In the genomic region with DNA sequence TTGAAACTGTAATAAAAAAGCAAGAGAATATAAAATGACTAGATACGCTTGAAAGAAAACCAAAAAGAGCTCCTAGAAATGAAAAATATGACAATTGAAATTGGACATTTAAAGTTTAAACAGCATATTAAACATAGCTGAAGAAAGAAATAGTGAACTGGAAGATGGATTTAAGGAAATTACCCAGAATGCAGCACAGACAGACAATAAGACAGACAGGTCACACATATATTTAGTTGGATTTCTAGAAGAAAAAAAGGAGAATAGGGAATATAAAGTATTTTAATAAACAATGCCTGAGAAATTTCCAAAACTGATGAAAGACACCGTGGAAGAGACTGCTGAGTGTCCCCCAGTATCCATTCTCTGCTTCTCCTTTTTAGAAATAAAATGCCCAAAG, we compare ENCODE assay signal across 20 cellular contexts. TPM values are rescaled to one million over a fixed set of nuclear protein-coding genes. Genes with fewer than 3 reads are reported as not detected.
DNase-seq lines count a peak whose midpoint lies in the region; ATAC-seq, FAIRE-seq and TF ChIP-seq lines count a peak whose summit lies in the region.
"Had no signal": no experiment of that assay in that cellular context is flagged by ENCODE, and none has a peak within 500 bp of the region (broad histone marks: within the 10 kb centered on the region; RNA-seq: fewer than 3 reads in every experiment).

No MANE protein-coding gene starts in this region.

- intact Hi-C loops in HCT116 (cut with micrococcal nuclease): no loop called here
- intact Hi-C loops in K562 (cut with micrococcal nuclease): no loop called here

- DNase-seq in HCT116 (ENCODE audit: low read depth, low spot score): no peak
- no peak for DNase-seq in K562 (ENCODE audit: extremely low read depth in 1 of 4, low spot score in 3 of 4)
- no peak for DNase-seq in ureter (ENCODE audit: low spot score)
- DNase-seq: ACHN; BE2C; C1 segment of cervical spinal cord; CD4-positive, CD25-positive, alpha-beta regulatory T cell; CD8-positive, alpha-beta memory T cell; COR-L47; DMS 273 treated with DMSO at 0.1 percent for 48 hours; DMS53; DND-41; EL; H9 had no signal

- H3K4me3 ChIP-seq in HCT116 (replicated peaks in 1 of 2; ENCODE audit: low read depth in 1 of 2, low read length in 2 of 2) (no peak overlapping the region), K562 (no peak overlapping the region)

- no peak overlapping the region for H3K4me2 ChIP-seq in HCT116 (ENCODE audit: low read length)
- H3K4me2 ChIP-seq in K562 (ENCODE audit: insufficient read depth, low read length): no peak overlapping the region

- FAIRE-seq in K562 (lab: Jason Lieb, UNC): no peak
- FAIRE-seq: A204.1, GM12891, GM19239, H1 had no signal

- no peaks in the 10 kb centered on the region for H4K20me1 ChIP-seq in HCT116 (ENCODE audit: insufficient read depth)
- no peaks in the 10 kb centered on the region for H4K20me1 ChIP-seq in K562 (replicated peaks; ENCODE audit: control insufficient read depth, insufficient read depth, low read length)

- H3K9me2 ChIP-seq in HCT116 (ENCODE audit: insufficient read depth): no peaks in the 10 kb centered on the region

- POLR2A ChIA-PET in HCT116 (lab: Charles Lee) (no interaction called here), K562 (lab: Yijun Ruan, JAX) (no interaction called here)

- H3K4me1 ChIP-seq in HCT116 (ENCODE audit: control insufficient read depth in 1 of 2, insufficient read depth in 2 of 2, low read length in 2 of 2): no peaks in the 10 kb centered on the region
- peaks cover 0 to 21% of the 10 kb centered on the region in 2 experiments; a peak in 2 of 5 replicates for H3K4me1 ChIP-seq in K562 (replicated peaks in 1 of 2; ENCODE audit: control insufficient read depth in 2 of 2, insufficient read depth in 2 of 2, low read length in 2 of 2)
- H3K4me1 ChIP-seq: BE2C had no signal

- TF ChIP-seq CTCF in HCT116 (IDR thresholded peaks at IDR 0.05 in 2 of 3, conservative IDR thresholded peaks at IDR 0.05 in 1 of 3; ENCODE audit: borderline replicate concordance in 1 of 3, insufficient read depth in 1 of 3, low read depth in 2 of 3, low read length in 2 of 3): no peak
- no peak for TF ChIP-seq CTCF in K562 (IDR thresholded peaks at IDR 0.05 in 2 of 3, conservative IDR thresholded peaks at IDR 0.05 in 1 of 3; ENCODE audit: insufficient read depth in 2 of 3, low read depth in 1 of 3, low read length in 3 of 3)

- TF ChIP-seq RAD21 in HCT116 (IDR thresholded peaks at IDR 0.05; ENCODE audit: low read depth) (no peak), K562 (CRISPR knock-in tag; conservative IDR thresholded peaks at IDR 0.05 in 1 of 2, IDR thresholded peaks at IDR 0.05 in 1 of 2) (no peak)

- RAD21 ChIA-PET in HCT116 (lab: Charles Lee; ENCODE audit: low non-redundant PET in 1 of 2, low total read pairs in 2 of 2, uncharacterized antibody in 2 of 2, unreplicated experiment in 2 of 2): no interaction called here

- no peaks in the 10 kb centered on the region for H3K9me1 ChIP-seq in K562 (ENCODE audit: control insufficient read depth, insufficient read depth, low read length)

- no peaks in the 10 kb centered on the region for H3K36me3 ChIP-seq in HCT116 (ENCODE audit: control insufficient read depth in 1 of 2, insufficient read depth in 2 of 2, low read length in 2 of 2)
- no peaks in the 10 kb centered on the region for H3K36me3 ChIP-seq in K562 (ENCODE audit: control insufficient read depth, insufficient read depth, low read length)
- H3K36me3 ChIP-seq: BE2C had no signal

- H3K27me3 ChIP-seq in HCT116 (ENCODE audit: insufficient read depth, low read length) (no peaks in the 10 kb centered on the region), K562 (ENCODE audit: control insufficient read depth in 2 of 2, insufficient read depth in 2 of 2, low read length in 2 of 2) (peaks cover 0 to 5% of the 10 kb centered on the region in 2 experiments; a peak in 1 of 5 replicates)
- H3K27me3 ChIP-seq: BE2C had no signal

- 36% methylated on average over 2 of the region's 2 CpGs for WGBS in K562 (ENCODE audit: insufficient coverage, low coverage, missing lambda C conversion rate)

- CTCF ChIA-PET in HCT116 (lab: Charles Lee): no interaction called here
- CTCF ChIA-PET in K562 (lab: Yijun Ruan, JAX; ENCODE audit: low intra/inter-chr PET ratio): no interaction called here

- H3K9ac ChIP-seq in HCT116 (ENCODE audit: low read length) (no peak overlapping the region), K562 (ENCODE audit: insufficient read depth in 1 of 2, low read depth in 2 of 2, low read length in 2 of 2) (no peak overlapping the region)

- BruUV-seq in HCT116 (replicated peaks; lab: Mats Ljungman, UMichigan): no TSS peak
- no TSS peak for BruUV-seq in K562 (replicated peaks; lab: Mats Ljungman, UMichigan)

- TF ChIP-seq POLR2A in HCT116 (IDR thresholded peaks at IDR 0.05; ENCODE audit: borderline replicate concordance, extremely low read depth, insufficient read depth, insufficient read length) (no peak), K562 (conservative IDR thresholded peaks at IDR 0.05) (no peak)

- no peaks in the 10 kb centered on the region for H3K79me2 ChIP-seq in HCT116 (ENCODE audit: insufficient read depth, low read length)
- no peaks in the 10 kb centered on the region for H3K79me2 ChIP-seq in K562 (ENCODE audit: control insufficient read depth, insufficient read depth, low read length)

- H3K9me3 ChIP-seq in HCT116 (ENCODE audit: control insufficient read depth in 1 of 2, insufficient read depth in 1 of 2, low read depth in 1 of 2, low read length in 2 of 2): no peaks in the 10 kb centered on the region
- no peaks in the 10 kb centered on the region for H3K9me3 ChIP-seq in K562 (replicated peaks; ENCODE audit: control insufficient read depth, insufficient read depth, low read depth, low read length)
- H3K9me3 ChIP-seq: BE2C had no signal

- no peak for ATAC-seq in HCT116
- ATAC-seq in K562: no peak

- H3K27ac ChIP-seq in HCT116 (ENCODE audit: low read depth, low read length) (no peak overlapping the region), K562 (ENCODE audit: extremely low read depth, low read depth, low read length) (no peak overlapping the region)

- in situ Hi-C loops in K562 (cut with MboI): no loop called here

- H2AFZ ChIP-seq in HCT116 (ENCODE audit: low read depth, low read length, poor library complexity, severe bottlenecking) (peak overlapping the region; percentile 16), K562 (ENCODE audit: low read depth, low read length) (no peak overlapping the region)

- TF ChIP-seq EP300 in K562 (IDR thresholded peaks at IDR 0.05; ENCODE audit: low read length): no peak

RNA-seq across cellular contexts. Expression of a gene that starts 6.6 kb away (rescaled TPM):
- total RNA-seq in HCT116 (2021; ENCODE audit: unreplicated experiment): 14.2 TPM
- polyA plus RNA-seq in HCT116 (2012): 10.5 and 10.6 TPM in 2 replicates
- total RNA-seq in K562 (2011; cell fraction: chromatin; rRNA removed; ENCODE audit: low replicate concordance): 2.3 and 6.4 TPM in 2 replicates
- total RNA-seq in K562 (2011; cell fraction: nucleolus; rRNA removed): 6.8 and 7.3 TPM in 2 replicates
- 3.4 and 3.9 TPM in 2 replicates for total RNA-seq in K562 (2011; cell fraction: nucleoplasm; rRNA removed)
- total RNA-seq in K562 (2014; rRNA removed): 10.6 and 17.8 TPM in 2 replicates
- 2.5 and 3.2 TPM in 2 replicates for total RNA-seq in K562 (2014; rRNA removed; fragmentation: Illumina TruSeq; extraction: Trizol)
- total RNA-seq in K562 (2015; rRNA removed; fragmentation: Illumina TruSeq; extraction: Trizol): 4.6 and 5.2 TPM in 2 replicates
- 13.0 and 14.1 TPM in 2 replicates for total RNA-seq in K562 (2021)
- polyA plus RNA-seq in K562 (2011; rRNA removed): 8.8 and 20.5 TPM in 2 replicates
- 22.4 and 26.1 TPM in 2 replicates for polyA plus RNA-seq in K562 (2011; cell fraction: cytosol; rRNA removed)
- polyA plus RNA-seq in K562 (2011; cell fraction: nucleus; rRNA removed): 11.9 and 18.7 TPM in 2 replicates
- polyA plus RNA-seq in K562 (2012): 7.4 and 10.8 TPM in 2 replicates
- polyA plus RNA-seq in K562 (2014; fragmentation: Illumina TruSeq; extraction: Trizol): 5.5 and 7.1 TPM in 2 replicates
- under 1 TPM; 0.11 to 0.31 TPM for polyA plus RNA-seq in K562 (2014; fragmentation: Nextera tagmentation; extraction: Ambion mirVana)
- 8.4 and 9.2 TPM in 2 replicates for polyA plus RNA-seq in K562 (2014; rRNA removed)
- 5.2 and 5.5 TPM in 2 replicates for polyA minus RNA-seq in K562 (2011; rRNA and poly(A)+ RNA removed)
- 7.3 and 20.2 TPM in 2 replicates for polyA minus RNA-seq in K562 (2011; cell fraction: cytosol; rRNA and poly(A)+ RNA removed)
- polyA minus RNA-seq in K562 (2011; cell fraction: nucleus; rRNA and poly(A)+ RNA removed): 2.7 and 6.7 TPM in 2 replicates
- total RNA-seq in ureter: 2.7 TPM
- total RNA-seq: CD4-positive, CD25-positive, alpha-beta regulatory T cell; HT-29 had no signal
- polyA plus RNA-seq: CD4-positive, CD25-positive, alpha-beta regulatory T cell had no signal

RNA-seq across cellular contexts. Expression of a gene that starts 20.1 kb away (rescaled TPM):
- total RNA-seq in HCT116 (2021; ENCODE audit: unreplicated experiment): 0.84 TPM
- 0.26 and 0.64 TPM in 2 replicates for polyA plus RNA-seq in HCT116 (2012)
- 17.5 and 43.4 TPM in 2 replicates for total RNA-seq in K562 (2011; cell fraction: chromatin; rRNA removed; ENCODE audit: low replicate concordance)
- total RNA-seq in K562 (2011; cell fraction: nucleolus; rRNA removed): 37.0 TPM in 2 replicates
- total RNA-seq in K562 (2011; cell fraction: nucleoplasm; rRNA removed): 18.2 and 26.2 TPM in 2 replicates
- 1.3 and 1.4 TPM in 2 replicates for total RNA-seq in K562 (2014; rRNA removed)
- total RNA-seq in K562 (2014; rRNA removed; fragmentation: Illumina TruSeq; extraction: Trizol): 0.25 and 0.48 TPM in 2 replicates
- 0.51 and 0.79 TPM in 2 replicates for total RNA-seq in K562 (2015; rRNA removed; fragmentation: Illumina TruSeq; extraction: Trizol)
- 1.9 and 2.2 TPM in 2 replicates for total RNA-seq in K562 (2021)
- 7.5 and 23.6 TPM in 2 replicates for polyA plus RNA-seq in K562 (2011; rRNA removed)
- 10.0 and 17.5 TPM in 2 replicates for polyA plus RNA-seq in K562 (2011; cell fraction: cytosol; rRNA removed)
- 100 and 212 TPM in 2 replicates for polyA plus RNA-seq in K562 (2011; cell fraction: nucleus; rRNA removed)
- 6.0 and 17.0 TPM in 2 replicates for polyA plus RNA-seq in K562 (2012)
- polyA plus RNA-seq in K562 (2014; fragmentation: Illumina TruSeq; extraction: Trizol): 1.0 and 1.2 TPM in 2 replicates
- polyA plus RNA-seq in K562 (2014; fragmentation: Nextera tagmentation; extraction: Ambion mirVana): under 1 TPM in 1 of 2 experiments, not detected in 1; 0.13 TPM
- 1.7 and 2.5 TPM in 2 replicates for polyA plus RNA-seq in K562 (2014; rRNA removed)
- 3.5 and 6.7 TPM in 2 replicates for polyA minus RNA-seq in K562 (2011; rRNA and poly(A)+ RNA removed)
- 2.9 and 11.2 TPM in 2 replicates for polyA minus RNA-seq in K562 (2011; cell fraction: cytosol; rRNA and poly(A)+ RNA removed)
- 20.6 and 48.3 TPM in 2 replicates for polyA minus RNA-seq in K562 (2011; cell fraction: nucleus; rRNA and poly(A)+ RNA removed)
- 12.3 TPM for total RNA-seq in ureter
- total RNA-seq: CD8-positive, alpha-beta memory T cell; G401 had no signal
- polyA plus RNA-seq: CD4-positive, CD25-positive, alpha-beta regulatory T cell; CD8-positive, alpha-beta memory T cell had no signal

RNA-seq across cellular contexts. Expression of a gene that starts 34.2 kb away (rescaled TPM):
- 101 TPM for total RNA-seq in HCT116 (2021; ENCODE audit: unreplicated experiment)
- polyA plus RNA-seq in HCT116 (2012): 73.3 and 82.9 TPM in 2 replicates
- total RNA-seq in K562 (2011; cell fraction: chromatin; rRNA removed; ENCODE audit: low replicate concordance): 456 and 1,096 TPM in 2 replicates
- total RNA-seq in K562 (2011; cell fraction: nucleolus; rRNA removed): 646 and 663 TPM in 2 replicates
- total RNA-seq in K562 (2011; cell fraction: nucleoplasm; rRNA removed): 500 and 510 TPM in 2 replicates
- total RNA-seq in K562 (2014; rRNA removed): 29.6 and 45.6 TPM in 2 replicates
- total RNA-seq in K562 (2014; rRNA removed; fragmentation: Illumina TruSeq; extraction: Trizol): 24.7 and 34.3 TPM in 2 replicates
- total RNA-seq in K562 (2015; rRNA removed; fragmentation: Illumina TruSeq; extraction: Trizol): 30.3 and 31.0 TPM in 2 replicates
- 122 and 144 TPM in 2 replicates for total RNA-seq in K562 (2021)
- polyA plus RNA-seq in K562 (2011; rRNA removed): 139 and 294 TPM in 2 replicates
- 237 and 320 TPM in 2 replicates for polyA plus RNA-seq in K562 (2011; cell fraction: cytosol; rRNA removed)
- 1,046 and 1,667 TPM in 2 replicates for polyA plus RNA-seq in K562 (2011; cell fraction: nucleus; rRNA removed)
- polyA plus RNA-seq in K562 (2012): 94.9 and 162 TPM in 2 replicates
- 73.5 and 87.0 TPM in 2 replicates for polyA plus RNA-seq in K562 (2014; fragmentation: Illumina TruSeq; extraction: Trizol)
- 1 to 10 TPM in 1 of 2 experiments, under 1 TPM in 1; 0.68 to 1.7 TPM for polyA plus RNA-seq in K562 (2014; fragmentation: Nextera tagmentation; extraction: Ambion mirVana)
- 76.7 and 77.6 TPM in 2 replicates for polyA plus RNA-seq in K562 (2014; rRNA removed)
- polyA minus RNA-seq in K562 (2011; rRNA and poly(A)+ RNA removed): 85.5 and 108 TPM in 2 replicates
- polyA minus RNA-seq in K562 (2011; cell fraction: cytosol; rRNA and poly(A)+ RNA removed): 134 and 269 TPM in 2 replicates
- 124 and 281 TPM in 2 replicates for polyA minus RNA-seq in K562 (2011; cell fraction: nucleus; rRNA and poly(A)+ RNA removed)
- total RNA-seq in ureter: 70.3 TPM

RNA-seq across cellular contexts. Expression of a gene that starts 54.6 kb away (rescaled TPM):
- total RNA-seq in HCT116 (2021; ENCODE audit: unreplicated experiment) (20.3 TPM), K562 (2014; rRNA removed) (53.8 and 59.5 TPM in 2 replicates), K562 (2014; rRNA removed; fragmentation: Illumina TruSeq; extraction: Trizol) (11.6 and 12.8 TPM in 2 replicates), K562 (2015; rRNA removed; fragmentation: Illumina TruSeq; extraction: Trizol) (27.0 and 30.0 TPM in 2 replicates), K562 (2021) (25.3 and 28.5 TPM in 2 replicates), ureter (15.0 TPM)
- 20.2 and 20.9 TPM in 2 replicates for polyA plus RNA-seq in HCT116 (2012)
- 9.4 and 14.9 TPM in 2 replicates for total RNA-seq in K562 (2011; cell fraction: chromatin; rRNA removed; ENCODE audit: low replicate concordance)
- total RNA-seq in K562 (2011; cell fraction: nucleolus; rRNA removed): 13.5 and 17.1 TPM in 2 replicates
- total RNA-seq in K562 (2011; cell fraction: nucleoplasm; rRNA removed): 12.1 and 14.7 TPM in 2 replicates
- polyA plus RNA-seq in K562 (2011; rRNA removed) (25.3 and 32.9 TPM in 2 replicates), K562 (2014; fragmentation: Illumina TruSeq; extraction: Trizol) (18.0 and 18.2 TPM in 2 replicates), K562 (2014; fragmentation: Nextera tagmentation; extraction: Ambion mirVana) (1 to 10 TPM in 1 of 2 experiments, under 1 TPM in 1; 0.92 to 1.6 TPM), K562 (2014; rRNA removed) (35.9 and 47.3 TPM in 2 replicates)
- polyA plus RNA-seq in K562 (2011; cell fraction: cytosol; rRNA removed): 46.4 and 64.2 TPM in 2 replicates
- 20.0 and 22.0 TPM in 2 replicates for polyA plus RNA-seq in K562 (2011; cell fraction: nucleus; rRNA removed)
- polyA plus RNA-seq in K562 (2012): 19.7 and 27.3 TPM in 2 replicates
- polyA minus RNA-seq in K562 (2011; rRNA and poly(A)+ RNA removed): 10.7 and 11.7 TPM in 2 replicates
- polyA minus RNA-seq in K562 (2011; cell fraction: cytosol; rRNA and poly(A)+ RNA removed): 12.9 and 16.4 TPM in 2 replicates
- polyA minus RNA-seq in K562 (2011; cell fraction: nucleus; rRNA and poly(A)+ RNA removed): 4.2 and 6.2 TPM in 2 replicates
